Comparison of ENCODE assay signal across 1 cellular context in the genomic region with DNA sequence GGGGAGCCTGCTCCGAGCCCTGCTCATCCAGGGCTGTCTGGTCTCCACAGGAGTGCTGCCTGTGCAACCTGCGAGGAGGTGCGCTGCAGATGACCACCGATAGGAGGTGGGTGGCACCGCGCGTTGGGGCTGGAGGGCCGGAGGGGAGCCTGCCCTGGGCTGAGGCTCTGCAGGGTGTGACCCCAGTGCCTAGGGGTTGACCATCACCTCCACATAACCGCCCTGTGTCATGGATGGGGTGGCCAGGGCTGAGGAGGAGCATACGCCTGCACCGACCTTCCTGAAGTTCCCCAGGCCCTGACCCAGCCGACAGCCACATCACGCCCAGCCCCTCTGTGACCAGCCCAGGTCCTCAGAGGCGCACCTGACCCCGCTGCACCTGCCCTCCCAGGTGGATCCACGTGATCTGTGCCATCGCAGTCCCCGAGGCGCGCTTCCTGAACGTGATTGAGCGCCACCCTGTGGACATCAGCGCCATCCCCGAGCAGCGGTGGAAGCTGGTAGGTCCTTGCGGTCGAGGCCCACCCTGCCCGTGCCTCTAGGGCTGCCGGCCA.
TF ChIP-seq lines count a peak whose summit lies in the region.

No MANE protein-coding gene starts in this region.

TF ChIP-seq in WTC11, 78 proteins besides CTCF, POLR2A, EP300 and RAD21 (continued from another document):
- TF ChIP-seq, protein P1, sequence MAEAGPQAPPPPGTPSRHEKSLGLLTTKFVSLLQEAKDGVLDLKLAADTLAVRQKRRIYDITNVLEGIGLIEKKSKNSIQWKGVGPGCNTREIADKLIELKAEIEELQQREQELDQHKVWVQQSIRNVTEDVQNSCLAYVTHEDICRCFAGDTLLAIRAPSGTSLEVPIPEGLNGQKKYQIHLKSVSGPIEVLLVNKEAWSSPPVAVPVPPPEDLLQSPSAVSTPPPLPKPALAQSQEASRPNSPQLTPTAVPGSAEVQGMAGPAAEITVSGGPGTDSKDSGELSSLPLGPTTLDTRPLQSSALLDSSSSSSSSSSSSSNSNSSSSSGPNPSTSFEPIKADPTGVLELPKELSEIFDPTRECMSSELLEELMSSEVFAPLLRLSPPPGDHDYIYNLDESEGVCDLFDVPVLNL (CRISPR knock-in tag; IDR thresholded peaks at IDR 0.05; ENCODE audit: borderline replicate concordance, low read depth): no peak
- no peak for TF ChIP-seq GABPB1 (CRISPR knock-in tag; IDR thresholded peaks at IDR 0.05)
- TF ChIP-seq NFATC4 (CRISPR knock-in tag; IDR thresholded peaks at IDR 0.05): no peak
- no peak for TF ChIP-seq TCF7 (CRISPR knock-in tag; IDR thresholded peaks at IDR 0.05; ENCODE audit: low read depth)
- TF ChIP-seq, protein P2, sequence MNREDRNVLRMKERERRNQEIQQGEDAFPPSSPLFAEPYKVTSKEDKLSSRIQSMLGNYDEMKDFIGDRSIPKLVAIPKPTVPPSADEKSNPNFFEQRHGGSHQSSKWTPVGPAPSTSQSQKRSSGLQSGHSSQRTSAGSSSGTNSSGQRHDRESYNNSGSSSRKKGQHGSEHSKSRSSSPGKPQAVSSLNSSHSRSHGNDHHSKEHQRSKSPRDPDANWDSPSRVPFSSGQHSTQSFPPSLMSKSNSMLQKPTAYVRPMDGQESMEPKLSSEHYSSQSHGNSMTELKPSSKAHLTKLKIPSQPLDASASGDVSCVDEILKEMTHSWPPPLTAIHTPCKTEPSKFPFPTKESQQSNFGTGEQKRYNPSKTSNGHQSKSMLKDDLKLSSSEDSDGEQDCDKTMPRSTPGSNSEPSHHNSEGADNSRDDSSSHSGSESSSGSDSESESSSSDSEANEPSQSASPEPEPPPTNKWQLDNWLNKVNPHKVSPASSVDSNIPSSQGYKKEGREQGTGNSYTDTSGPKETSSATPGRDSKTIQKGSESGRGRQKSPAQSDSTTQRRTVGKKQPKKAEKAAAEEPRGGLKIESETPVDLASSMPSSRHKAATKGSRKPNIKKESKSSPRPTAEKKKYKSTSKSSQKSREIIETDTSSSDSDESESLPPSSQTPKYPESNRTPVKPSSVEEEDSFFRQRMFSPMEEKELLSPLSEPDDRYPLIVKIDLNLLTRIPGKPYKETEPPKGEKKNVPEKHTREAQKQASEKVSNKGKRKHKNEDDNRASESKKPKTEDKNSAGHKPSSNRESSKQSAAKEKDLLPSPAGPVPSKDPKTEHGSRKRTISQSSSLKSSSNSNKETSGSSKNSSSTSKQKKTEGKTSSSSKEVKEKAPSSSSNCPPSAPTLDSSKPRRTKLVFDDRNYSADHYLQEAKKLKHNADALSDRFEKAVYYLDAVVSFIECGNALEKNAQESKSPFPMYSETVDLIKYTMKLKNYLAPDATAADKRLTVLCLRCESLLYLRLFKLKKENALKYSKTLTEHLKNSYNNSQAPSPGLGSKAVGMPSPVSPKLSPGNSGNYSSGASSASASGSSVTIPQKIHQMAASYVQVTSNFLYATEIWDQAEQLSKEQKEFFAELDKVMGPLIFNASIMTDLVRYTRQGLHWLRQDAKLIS (CRISPR knock-in tag; IDR thresholded peaks at IDR 0.05; ENCODE audit: borderline replicate concordance): 0 out of 2 replicates have a peak, but pooled peaks have one; percentile 35
